7 cellular contexts compared by ENCODE assay signal in the genomic region with DNA sequence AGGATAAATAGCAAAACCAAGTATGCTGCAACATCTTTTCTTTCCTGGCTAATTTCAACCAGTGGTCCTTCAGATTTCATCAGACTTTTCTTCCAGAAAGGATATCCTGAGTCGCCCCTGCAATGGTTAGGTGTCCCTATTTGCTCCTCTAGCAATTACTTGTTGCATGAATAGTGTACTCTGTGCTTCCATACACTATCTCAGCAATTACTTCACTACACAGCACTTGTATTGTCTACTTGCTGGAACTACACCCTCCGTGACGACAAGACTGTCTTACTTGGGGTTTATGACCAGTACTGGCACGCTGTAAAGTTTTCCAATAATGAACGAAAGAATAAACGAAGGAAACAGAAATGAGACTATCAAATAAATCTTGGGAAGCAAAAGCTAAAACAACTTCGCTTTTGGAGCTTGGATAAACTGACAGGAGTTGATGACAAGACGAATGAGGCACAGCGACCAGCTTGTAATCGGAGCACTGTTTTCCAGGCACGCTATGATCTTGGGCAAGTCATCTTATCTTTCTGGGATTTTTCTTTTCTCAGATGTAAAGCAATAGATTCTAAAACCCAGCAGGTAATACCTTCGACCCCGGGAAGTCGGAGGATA. TPM values are rescaled to one million over a fixed set of nuclear protein-coding genes. Genes with fewer than 3 reads are reported as not detected.
DNase-seq lines count a peak whose midpoint lies in the region; ATAC-seq, FAIRE-seq and TF ChIP-seq lines count a peak whose summit lies in the region.
"Not testable (repeated sequence)": the region's sequence is repeated elsewhere in the genome, so short reads cannot be mapped to it uniquely, and the experiment has no call there.

No MANE protein-coding gene starts in this region.

- DNase-seq in GM12891 (ENCODE audit: insufficient read length, low spot score); activated naive CD4-positive, alpha-beta T cell treated with anti-CD3 and anti-CD28 coated beads, Interleukin-2, amount 10 ng/mL, durations not matched to agents 7 days and 5 days; endodermal cell; kidney epithelial cell (ENCODE audit: low read depth): not testable (repeated sequence)
- peak; percentile 50 for DNase-seq in OCI-M1 (lab: John Stamatoyannopoulos, UW)
- DNase-seq in pons (ENCODE audit: low spot score) = peak; percentile 69

- H3K9me3 ChIP-seq in endodermal cell (ENCODE audit: control insufficient read depth, low read length) = not testable (repeated sequence)

- TF ChIP-seq POLR2A in GM12891 (IDR thresholded peaks at IDR 0.05; ENCODE audit: low read depth, low read length) = not testable (repeated sequence)

- H3K9ac ChIP-seq in endodermal cell (ENCODE audit: extremely low read depth, low read length, poor library complexity, severe bottlenecking) = peak overlapping the region; percentile 58

- 1 to 3% methylated on average over 14 of the region's 14 CpGs for WGBS in endodermal cell (ENCODE audit: insufficient coverage in 1 of 2, insufficient read length in 1 of 2), 2 experiments

- not testable (repeated sequence) for H3K27me3 Mint-ChIP-seq in activated naive CD4-positive, alpha-beta T cell treated with anti-CD3 and anti-CD28 coated beads, Interleukin-2, amount 10 ng/mL, durations not matched to agents 7 days and 5 days; endodermal cell (ENCODE audit: insufficient read depth)

- peak overlapping the region; percentile 94 for H3K4me3 ChIP-seq in endodermal cell (ENCODE audit: low read length)
- H3K4me3 ChIP-seq in kidney epithelial cell (ENCODE audit: low read depth, low read length) = peak overlapping the region; percentile 97

- peak; percentile 66 for FAIRE-seq in GM12891 (lab: Jason Lieb, UNC)

- H3K36me3 ChIP-seq in endodermal cell (ENCODE audit: control insufficient read depth, insufficient read depth, low read length) = peaks cover 14% of the 10 kb centered on the region
- not testable (repeated sequence) for H3K36me3 ChIP-seq in kidney epithelial cell (ENCODE audit: control insufficient read depth, insufficient read depth, low read length)

- not testable (repeated sequence) for H3K4me1 ChIP-seq in endodermal cell (ENCODE audit: control insufficient read depth, insufficient read depth, low read length)

- peak overlapping the region; percentile 97 for H3K27ac Mint-ChIP-seq in activated naive CD4-positive, alpha-beta T cell treated with anti-CD3 and anti-CD28 coated beads, Interleukin-2, amount 10 ng/mL, durations not matched to agents 7 days and 5 days
- H3K27ac Mint-ChIP-seq in endodermal cell = peak overlapping the region; percentile 88

- H3K27ac ChIP-seq in endodermal cell (ENCODE audit: low read depth, low read length) = not testable (repeated sequence)

- H3K9me3 Mint-ChIP-seq in activated naive CD4-positive, alpha-beta T cell treated with anti-CD3 and anti-CD28 coated beads, Interleukin-2, amount 10 ng/mL, durations not matched to agents 7 days and 5 days; endodermal cell: not testable (repeated sequence)

- ATAC-seq in HG03159 (IDR thresholded peaks at IDR 0.05; ENCODE audit: unreplicated experiment) = peak; percentile 19

- H3K4me3 Mint-ChIP-seq in activated naive CD4-positive, alpha-beta T cell treated with anti-CD3 and anti-CD28 coated beads, Interleukin-2, amount 10 ng/mL, durations not matched to agents 7 days and 5 days = peak overlapping the region; percentile 96
- H3K4me3 Mint-ChIP-seq in endodermal cell = peak overlapping the region; percentile 96

- CTCF ChIA-PET in activated naive CD4-positive, alpha-beta T cell treated with anti-CD3 and anti-CD28 coated beads, Interleukin-2, amount 10 ng/mL, durations not matched to agents 7 days and 5 days (lab: Charles Lee) = not testable (repeated sequence)

- H3K27me3 ChIP-seq in endodermal cell (ENCODE audit: control insufficient read depth, insufficient read depth, low read length, poor library complexity, severe bottlenecking); kidney epithelial cell (ENCODE audit: control insufficient read depth, insufficient read depth, low read length): not testable (repeated sequence)

- not testable (repeated sequence) for TF ChIP-seq CTCF in endodermal cell (conservative IDR thresholded peaks at IDR 0.05); kidney epithelial cell (IDR thresholded peaks at IDR 0.05; ENCODE audit: insufficient read depth, low read length, poor library complexity, severe bottlenecking)

- not testable (repeated sequence) for H3K36me3 Mint-ChIP-seq in activated naive CD4-positive, alpha-beta T cell treated with anti-CD3 and anti-CD28 coated beads, Interleukin-2, amount 10 ng/mL, durations not matched to agents 7 days and 5 days
- H3K36me3 Mint-ChIP-seq in endodermal cell (ENCODE audit: low read depth) = peaks cover 14% of the 10 kb centered on the region

- H3K4me1 Mint-ChIP-seq in activated naive CD4-positive, alpha-beta T cell treated with anti-CD3 and anti-CD28 coated beads, Interleukin-2, amount 10 ng/mL, durations not matched to agents 7 days and 5 days = peaks cover 39% of the 10 kb centered on the region
- H3K4me1 Mint-ChIP-seq in endodermal cell = not testable (repeated sequence)

RNA-seq across cellular contexts. Expression of a gene that starts 34.3 kb away (rescaled TPM):
- 2.6 TPM for polyA plus RNA-seq in GM12891 (2012; ENCODE audit: low read depth, missing spikeins)
- total RNA-seq in endodermal cell (10 to 100 TPM; 30.7 to 48.8 TPM), kidney epithelial cell (9.4 and 9.9 TPM in 2 replicates)
- 38.5 TPM for polyA plus RNA-seq in endodermal cell (2013, experiment 1 of 2)
- 38.2 TPM for polyA plus RNA-seq in endodermal cell (2013, experiment 2 of 2)
